3 cellular contexts compared by ENCODE assay signal in the genomic region with DNA sequence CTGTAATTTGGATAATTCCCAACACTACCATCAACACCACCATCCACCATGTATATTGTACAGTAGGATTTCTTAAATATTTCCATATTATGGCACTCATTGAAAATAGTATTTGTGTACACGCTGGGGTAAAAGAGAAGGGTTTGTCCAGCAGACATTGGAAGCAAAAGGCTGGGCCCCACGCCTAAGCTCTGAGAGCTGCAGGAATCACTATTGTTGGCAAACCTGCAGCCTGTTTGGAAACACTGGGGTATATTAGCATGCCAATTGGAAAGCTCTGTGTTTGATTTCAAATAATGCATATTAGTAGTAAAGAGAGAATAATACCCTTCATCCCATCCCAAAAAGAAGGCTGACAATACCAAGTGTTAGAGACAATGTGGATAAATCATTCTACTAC.
TF ChIP-seq lines count a peak whose summit lies in the region.

No MANE protein-coding gene starts in this region.

TF ChIP-seq in SK-N-SH, 30 proteins besides CTCF, POLR2A, EP300 and RAD21 (continued from another document):
- TF ChIP-seq, protein P1, sequence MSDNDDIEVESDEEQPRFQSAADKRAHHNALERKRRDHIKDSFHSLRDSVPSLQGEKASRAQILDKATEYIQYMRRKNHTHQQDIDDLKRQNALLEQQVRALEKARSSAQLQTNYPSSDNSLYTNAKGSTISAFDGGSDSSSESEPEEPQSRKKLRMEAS (IDR thresholded peaks at IDR 0.05; ENCODE audit: low read depth) = no peak
- TF ChIP-seq, protein P2, sequence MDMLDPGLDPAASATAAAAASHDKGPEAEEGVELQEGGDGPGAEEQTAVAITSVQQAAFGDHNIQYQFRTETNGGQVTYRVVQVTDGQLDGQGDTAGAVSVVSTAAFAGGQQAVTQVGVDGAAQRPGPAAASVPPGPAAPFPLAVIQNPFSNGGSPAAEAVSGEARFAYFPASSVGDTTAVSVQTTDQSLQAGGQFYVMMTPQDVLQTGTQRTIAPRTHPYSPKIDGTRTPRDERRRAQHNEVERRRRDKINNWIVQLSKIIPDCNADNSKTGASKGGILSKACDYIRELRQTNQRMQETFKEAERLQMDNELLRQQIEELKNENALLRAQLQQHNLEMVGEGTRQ (IDR thresholded peaks at IDR 0.05; ENCODE audit: borderline replicate concordance, low read depth, low read length) = no peak
- no peak for TF ChIP-seq MEF2A (IDR thresholded peaks at IDR 0.05; ENCODE audit: borderline replicate concordance, low read depth)
- TF ChIP-seq, protein P3, sequence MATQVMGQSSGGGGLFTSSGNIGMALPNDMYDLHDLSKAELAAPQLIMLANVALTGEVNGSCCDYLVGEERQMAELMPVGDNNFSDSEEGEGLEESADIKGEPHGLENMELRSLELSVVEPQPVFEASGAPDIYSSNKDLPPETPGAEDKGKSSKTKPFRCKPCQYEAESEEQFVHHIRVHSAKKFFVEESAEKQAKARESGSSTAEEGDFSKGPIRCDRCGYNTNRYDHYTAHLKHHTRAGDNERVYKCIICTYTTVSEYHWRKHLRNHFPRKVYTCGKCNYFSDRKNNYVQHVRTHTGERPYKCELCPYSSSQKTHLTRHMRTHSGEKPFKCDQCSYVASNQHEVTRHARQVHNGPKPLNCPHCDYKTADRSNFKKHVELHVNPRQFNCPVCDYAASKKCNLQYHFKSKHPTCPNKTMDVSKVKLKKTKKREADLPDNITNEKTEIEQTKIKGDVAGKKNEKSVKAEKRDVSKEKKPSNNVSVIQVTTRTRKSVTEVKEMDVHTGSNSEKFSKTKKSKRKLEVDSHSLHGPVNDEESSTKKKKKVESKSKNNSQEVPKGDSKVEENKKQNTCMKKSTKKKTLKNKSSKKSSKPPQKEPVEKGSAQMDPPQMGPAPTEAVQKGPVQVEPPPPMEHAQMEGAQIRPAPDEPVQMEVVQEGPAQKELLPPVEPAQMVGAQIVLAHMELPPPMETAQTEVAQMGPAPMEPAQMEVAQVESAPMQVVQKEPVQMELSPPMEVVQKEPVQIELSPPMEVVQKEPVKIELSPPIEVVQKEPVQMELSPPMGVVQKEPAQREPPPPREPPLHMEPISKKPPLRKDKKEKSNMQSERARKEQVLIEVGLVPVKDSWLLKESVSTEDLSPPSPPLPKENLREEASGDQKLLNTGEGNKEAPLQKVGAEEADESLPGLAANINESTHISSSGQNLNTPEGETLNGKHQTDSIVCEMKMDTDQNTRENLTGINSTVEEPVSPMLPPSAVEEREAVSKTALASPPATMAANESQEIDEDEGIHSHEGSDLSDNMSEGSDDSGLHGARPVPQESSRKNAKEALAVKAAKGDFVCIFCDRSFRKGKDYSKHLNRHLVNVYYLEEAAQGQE (IDR thresholded peaks at IDR 0.05; ENCODE audit: low read depth, low read length) = no peak
- TF ChIP-seq, protein P4, sequence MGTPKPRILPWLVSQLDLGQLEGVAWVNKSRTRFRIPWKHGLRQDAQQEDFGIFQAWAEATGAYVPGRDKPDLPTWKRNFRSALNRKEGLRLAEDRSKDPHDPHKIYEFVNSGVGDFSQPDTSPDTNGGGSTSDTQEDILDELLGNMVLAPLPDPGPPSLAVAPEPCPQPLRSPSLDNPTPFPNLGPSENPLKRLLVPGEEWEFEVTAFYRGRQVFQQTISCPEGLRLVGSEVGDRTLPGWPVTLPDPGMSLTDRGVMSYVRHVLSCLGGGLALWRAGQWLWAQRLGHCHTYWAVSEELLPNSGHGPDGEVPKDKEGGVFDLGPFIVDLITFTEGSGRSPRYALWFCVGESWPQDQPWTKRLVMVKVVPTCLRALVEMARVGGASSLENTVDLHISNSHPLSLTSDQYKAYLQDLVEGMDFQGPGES (IDR thresholded peaks at IDR 0.05; ENCODE audit: low read depth, low read length) = no peak
- no peak for TF ChIP-seq NRF1 (IDR thresholded peaks at IDR 0.05; ENCODE audit: low read depth, low read length)
- no peak for TF ChIP-seq GATA2 (CRISPR knock-in tag; IDR thresholded peaks at IDR 0.05)
- no peak for TF ChIP-seq CHD2 (IDR thresholded peaks at IDR 0.05; ENCODE audit: low read length, partially characterized antibody)
- TF ChIP-seq FOSL2 (IDR thresholded peaks at IDR 0.05; ENCODE audit: borderline replicate concordance, low read depth) = no peak
- no peak for TF ChIP-seq TEAD4 (IDR thresholded peaks at IDR 0.05; ENCODE audit: borderline replicate concordance, insufficient read depth)
- no peak for TF ChIP-seq RCOR1 (IDR thresholded peaks at IDR 0.05; ENCODE audit: low read length)
- no peak for TF ChIP-seq RFX5 (IDR thresholded peaks at IDR 0.05; ENCODE audit: low read length)
- TF ChIP-seq GABPA (IDR thresholded peaks at IDR 0.05; ENCODE audit: low read depth) = no peak

TF ChIP-seq in SK-N-SH treated with all-trans-retinoic acid at 6 μM for 48 hours, 23 proteins besides CTCF, POLR2A, EP300 and RAD21 (continued from another document):
- TF ChIP-seq, protein P5, sequence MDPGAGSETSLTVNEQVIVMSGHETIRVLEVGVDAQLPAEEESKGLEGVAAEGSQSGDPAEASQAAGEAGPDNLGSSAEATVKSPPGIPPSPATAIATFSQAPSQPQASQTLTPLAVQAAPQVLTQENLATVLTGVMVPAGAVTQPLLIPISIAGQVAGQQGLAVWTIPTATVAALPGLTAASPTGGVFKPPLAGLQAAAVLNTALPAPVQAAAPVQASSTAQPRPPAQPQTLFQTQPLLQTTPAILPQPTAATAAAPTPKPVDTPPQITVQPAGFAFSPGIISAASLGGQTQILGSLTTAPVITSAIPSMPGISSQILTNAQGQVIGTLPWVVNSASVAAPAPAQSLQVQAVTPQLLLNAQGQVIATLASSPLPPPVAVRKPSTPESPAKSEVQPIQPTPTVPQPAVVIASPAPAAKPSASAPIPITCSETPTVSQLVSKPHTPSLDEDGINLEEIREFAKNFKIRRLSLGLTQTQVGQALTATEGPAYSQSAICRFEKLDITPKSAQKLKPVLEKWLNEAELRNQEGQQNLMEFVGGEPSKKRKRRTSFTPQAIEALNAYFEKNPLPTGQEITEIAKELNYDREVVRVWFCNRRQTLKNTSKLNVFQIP (CRISPR knock-in tag; IDR thresholded peaks at IDR 0.05; ENCODE audit: borderline replicate concordance, low read depth) = no peak
- TF ChIP-seq ESRRG (CRISPR knock-in tag; IDR thresholded peaks at IDR 0.05) (no peak), ZC3H10 (CRISPR knock-in tag; IDR thresholded peaks at IDR 0.05) (no peak), TOX (CRISPR knock-in tag; IDR thresholded peaks at IDR 0.05; ENCODE audit: borderline replicate concordance) (no peak), BACH2 (CRISPR knock-in tag; IDR thresholded peaks at IDR 0.05; ENCODE audit: borderline replicate concordance) (no peak)

TF ChIP-seq in WTC11, 78 proteins besides CTCF, POLR2A, EP300 and RAD21:
- TF ChIP-seq, protein P6, sequence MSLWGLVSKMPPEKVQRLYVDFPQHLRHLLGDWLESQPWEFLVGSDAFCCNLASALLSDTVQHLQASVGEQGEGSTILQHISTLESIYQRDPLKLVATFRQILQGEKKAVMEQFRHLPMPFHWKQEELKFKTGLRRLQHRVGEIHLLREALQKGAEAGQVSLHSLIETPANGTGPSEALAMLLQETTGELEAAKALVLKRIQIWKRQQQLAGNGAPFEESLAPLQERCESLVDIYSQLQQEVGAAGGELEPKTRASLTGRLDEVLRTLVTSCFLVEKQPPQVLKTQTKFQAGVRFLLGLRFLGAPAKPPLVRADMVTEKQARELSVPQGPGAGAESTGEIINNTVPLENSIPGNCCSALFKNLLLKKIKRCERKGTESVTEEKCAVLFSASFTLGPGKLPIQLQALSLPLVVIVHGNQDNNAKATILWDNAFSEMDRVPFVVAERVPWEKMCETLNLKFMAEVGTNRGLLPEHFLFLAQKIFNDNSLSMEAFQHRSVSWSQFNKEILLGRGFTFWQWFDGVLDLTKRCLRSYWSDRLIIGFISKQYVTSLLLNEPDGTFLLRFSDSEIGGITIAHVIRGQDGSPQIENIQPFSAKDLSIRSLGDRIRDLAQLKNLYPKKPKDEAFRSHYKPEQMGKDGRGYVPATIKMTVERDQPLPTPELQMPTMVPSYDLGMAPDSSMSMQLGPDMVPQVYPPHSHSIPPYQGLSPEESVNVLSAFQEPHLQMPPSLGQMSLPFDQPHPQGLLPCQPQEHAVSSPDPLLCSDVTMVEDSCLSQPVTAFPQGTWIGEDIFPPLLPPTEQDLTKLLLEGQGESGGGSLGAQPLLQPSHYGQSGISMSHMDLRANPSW (CRISPR knock-in tag; conservative IDR thresholded peaks at IDR 0.05; ENCODE audit: low read depth) = no peak
- TF ChIP-seq, protein P7, sequence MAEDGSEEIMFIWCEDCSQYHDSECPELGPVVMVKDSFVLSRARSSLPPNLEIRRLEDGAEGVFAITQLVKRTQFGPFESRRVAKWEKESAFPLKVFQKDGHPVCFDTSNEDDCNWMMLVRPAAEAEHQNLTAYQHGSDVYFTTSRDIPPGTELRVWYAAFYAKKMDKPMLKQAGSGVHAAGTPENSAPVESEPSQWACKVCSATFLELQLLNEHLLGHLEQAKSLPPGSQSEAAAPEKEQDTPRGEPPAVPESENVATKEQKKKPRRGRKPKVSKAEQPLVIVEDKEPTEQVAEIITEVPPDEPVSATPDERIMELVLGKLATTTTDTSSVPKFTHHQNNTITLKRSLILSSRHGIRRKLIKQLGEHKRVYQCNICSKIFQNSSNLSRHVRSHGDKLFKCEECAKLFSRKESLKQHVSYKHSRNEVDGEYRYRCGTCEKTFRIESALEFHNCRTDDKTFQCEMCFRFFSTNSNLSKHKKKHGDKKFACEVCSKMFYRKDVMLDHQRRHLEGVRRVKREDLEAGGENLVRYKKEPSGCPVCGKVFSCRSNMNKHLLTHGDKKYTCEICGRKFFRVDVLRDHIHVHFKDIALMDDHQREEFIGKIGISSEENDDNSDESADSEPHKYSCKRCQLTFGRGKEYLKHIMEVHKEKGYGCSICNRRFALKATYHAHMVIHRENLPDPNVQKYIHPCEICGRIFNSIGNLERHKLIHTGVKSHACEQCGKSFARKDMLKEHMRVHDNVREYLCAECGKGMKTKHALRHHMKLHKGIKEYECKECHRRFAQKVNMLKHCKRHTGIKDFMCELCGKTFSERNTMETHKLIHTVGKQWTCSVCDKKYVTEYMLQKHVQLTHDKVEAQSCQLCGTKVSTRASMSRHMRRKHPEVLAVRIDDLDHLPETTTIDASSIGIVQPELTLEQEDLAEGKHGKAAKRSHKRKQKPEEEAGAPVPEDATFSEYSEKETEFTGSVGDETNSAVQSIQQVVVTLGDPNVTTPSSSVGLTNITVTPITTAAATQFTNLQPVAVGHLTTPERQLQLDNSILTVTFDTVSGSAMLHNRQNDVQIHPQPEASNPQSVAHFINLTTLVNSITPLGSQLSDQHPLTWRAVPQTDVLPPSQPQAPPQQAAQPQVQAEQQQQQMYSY (CRISPR knock-in tag; IDR thresholded peaks at IDR 0.05) = no peak
- TF ChIP-seq RELA (CRISPR knock-in tag; IDR thresholded peaks at IDR 0.05; ENCODE audit: borderline replicate concordance) (no peak), RORB (CRISPR knock-in tag; IDR thresholded peaks at IDR 0.05) (no peak), NFE2L1 (CRISPR knock-in tag; IDR thresholded peaks at IDR 0.05) (no peak), JUN (CRISPR knock-in tag; IDR thresholded peaks at IDR 0.05) (no peak), TEAD1 (CRISPR knock-in tag; IDR thresholded peaks at IDR 0.05) (no peak), PRRX2 (CRISPR knock-in tag; IDR thresholded peaks at IDR 0.05) (no peak), ZNF671 (CRISPR knock-in tag; IDR thresholded peaks at IDR 0.05) (no peak)
- TF ChIP-seq, protein P8, sequence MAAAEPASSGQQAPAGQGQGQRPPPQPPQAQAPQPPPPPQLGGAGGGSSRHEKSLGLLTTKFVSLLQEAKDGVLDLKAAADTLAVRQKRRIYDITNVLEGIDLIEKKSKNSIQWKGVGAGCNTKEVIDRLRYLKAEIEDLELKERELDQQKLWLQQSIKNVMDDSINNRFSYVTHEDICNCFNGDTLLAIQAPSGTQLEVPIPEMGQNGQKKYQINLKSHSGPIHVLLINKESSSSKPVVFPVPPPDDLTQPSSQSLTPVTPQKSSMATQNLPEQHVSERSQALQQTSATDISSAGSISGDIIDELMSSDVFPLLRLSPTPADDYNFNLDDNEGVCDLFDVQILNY (CRISPR knock-in tag; IDR thresholded peaks at IDR 0.05) = no peak
- TF ChIP-seq, protein P9, sequence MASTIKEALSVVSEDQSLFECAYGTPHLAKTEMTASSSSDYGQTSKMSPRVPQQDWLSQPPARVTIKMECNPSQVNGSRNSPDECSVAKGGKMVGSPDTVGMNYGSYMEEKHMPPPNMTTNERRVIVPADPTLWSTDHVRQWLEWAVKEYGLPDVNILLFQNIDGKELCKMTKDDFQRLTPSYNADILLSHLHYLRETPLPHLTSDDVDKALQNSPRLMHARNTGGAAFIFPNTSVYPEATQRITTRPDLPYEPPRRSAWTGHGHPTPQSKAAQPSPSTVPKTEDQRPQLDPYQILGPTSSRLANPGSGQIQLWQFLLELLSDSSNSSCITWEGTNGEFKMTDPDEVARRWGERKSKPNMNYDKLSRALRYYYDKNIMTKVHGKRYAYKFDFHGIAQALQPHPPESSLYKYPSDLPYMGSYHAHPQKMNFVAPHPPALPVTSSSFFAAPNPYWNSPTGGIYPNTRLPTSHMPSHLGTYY (CRISPR knock-in tag; IDR thresholded peaks at IDR 0.05) = no peak
TF ChIP-seq in WTC11: peak in this region for 0.
